In genomic region chr5:156680845-156681244, GRCh38 we compare ENCODE assay signal across 1 cellular context.
TF ChIP-seq lines count a peak whose summit lies in the region.

No MANE protein-coding gene starts in this region.

TF ChIP-seq in GM23338, 12 proteins besides CTCF, POLR2A, EP300 and RAD21 (continued from another document):
- TF ChIP-seq ZNF462 (CRISPR knock-in tag; IDR thresholded peaks at IDR 0.05) (no peak), ZNF331 (CRISPR knock-in tag; IDR thresholded peaks at IDR 0.05; ENCODE audit: low read depth) (no peak), POLR2AphosphoS5 (IDR thresholded peaks at IDR 0.05; ENCODE audit: low read depth) (no peak), JUNB (IDR thresholded peaks at IDR 0.05; ENCODE audit: unreplicated experiment) (no peak), STAT1 (IDR thresholded peaks at IDR 0.05; ENCODE audit: unreplicated experiment) (no peak), REST (IDR thresholded peaks at IDR 0.05; ENCODE audit: unreplicated experiment) (no peak), EZH2phosphoT487 (IDR thresholded peaks at IDR 0.05; ENCODE audit: unreplicated experiment) (no peak), NANOG (IDR thresholded peaks at IDR 0.05; ENCODE audit: borderline replicate concordance) (no peak), CREB1 (CRISPR knock-in tag; IDR thresholded peaks at IDR 0.05; ENCODE audit: low read depth) (no peak)
